In the genomic region with DNA sequence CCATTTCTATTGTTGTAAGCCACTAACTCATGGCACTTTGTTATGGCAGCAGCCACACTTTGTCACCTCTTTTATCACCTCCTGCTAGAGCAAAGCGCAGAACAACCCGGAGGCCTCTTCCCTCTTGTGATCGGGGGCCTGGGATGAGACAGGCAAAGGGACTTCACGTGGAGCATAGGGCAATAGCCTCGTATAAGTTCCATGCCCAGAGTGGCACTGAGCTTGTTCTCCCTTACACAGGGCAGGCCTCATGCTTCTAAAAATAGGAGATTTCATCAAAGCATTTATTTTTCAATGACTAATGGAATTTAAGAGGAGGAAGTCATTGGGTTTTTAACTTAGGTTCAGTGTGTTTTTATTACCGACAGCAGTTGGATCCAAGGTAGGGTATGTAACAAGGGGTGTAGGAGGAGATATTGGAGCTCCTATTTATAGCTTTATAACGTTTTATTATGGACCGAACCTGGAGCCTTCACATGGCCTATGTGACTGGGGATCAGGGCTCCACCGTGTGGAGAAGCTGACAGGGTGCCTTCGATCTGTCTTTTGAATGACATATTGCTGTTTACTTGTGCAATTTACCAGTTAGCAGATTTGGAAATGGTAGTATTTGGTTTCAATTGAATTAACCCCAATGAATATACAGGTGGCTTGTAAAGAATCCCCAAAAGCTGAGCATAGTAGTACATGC, we compare ENCODE assay signal across 21 cellular contexts.
DNase-seq lines count a peak whose midpoint lies in the region; ATAC-seq and TF ChIP-seq lines count a peak whose summit lies in the region.
"Had no signal": no experiment of that assay in that cellular context is flagged by ENCODE, and none has a peak within 500 bp of the region (broad histone marks: within the 10 kb centered on the region; RNA-seq: fewer than 3 reads in every experiment).

No MANE protein-coding gene starts in this region.

- H3K9me3 Mint-ChIP-seq in dendritic cell treated with granulocyte-macrophage colony-stimulating factor and Interleukin-4, amounts not matched to agents 40 ng/mL and 50 ng/mL, for 4 days, result no peaks in the 10 kb centered on the region
- H3K9me3 Mint-ChIP-seq: CD8-positive, alpha-beta memory T cell; neural progenitor cell; stimulated activated naive CD8-positive, alpha-beta T cell treated with anti-CD3 and anti-CD28 coated beads, Interleukin-15, Interleukin-2, amounts not matched to agents 100 ng/mL and 50 ng/mL, for 24 hours; type B pancreatic cell had no signal

- ATAC-seq in Right ventricle myocardium superior (ENCODE audit: poor library complexity) (peak; percentile 63), upper lobe of right lung (peak; percentile 11), HG03108 (IDR thresholded peaks at IDR 0.05; ENCODE audit: unreplicated experiment) (no peak)
- ATAC-seq: T-helper 17 cell had no signal

- no peak overlapping the region for H3K4me3 Mint-ChIP-seq in dendritic cell treated with granulocyte-macrophage colony-stimulating factor and Interleukin-4, amounts not matched to agents 40 ng/mL and 50 ng/mL, for 4 days
- H3K4me3 Mint-ChIP-seq: CD8-positive, alpha-beta memory T cell; neural progenitor cell; stimulated activated naive CD8-positive, alpha-beta T cell treated with anti-CD3 and anti-CD28 coated beads, Interleukin-15, Interleukin-2, amounts not matched to agents 100 ng/mL and 50 ng/mL, for 24 hours; T-helper 17 cell; type B pancreatic cell had no signal

- H3K36me3 Mint-ChIP-seq in dendritic cell treated with granulocyte-macrophage colony-stimulating factor and Interleukin-4, amounts not matched to agents 40 ng/mL and 50 ng/mL, for 4 days (ENCODE audit: low read depth), result peaks cover 65% of the 10 kb centered on the region
- H3K36me3 Mint-ChIP-seq: CD8-positive, alpha-beta memory T cell; neural progenitor cell; type B pancreatic cell had no signal

- TF ChIP-seq CTCF in right atrium auricular region (IDR thresholded peaks at IDR 0.05), result no peak
- no peak for TF ChIP-seq CTCF in upper lobe of right lung (IDR thresholded peaks at IDR 0.05)

- H3K27ac ChIP-seq in right atrium auricular region (no peak overlapping the region), upper lobe of right lung (no peak overlapping the region)
- H3K27ac ChIP-seq: brain microvascular endothelial cell, neural progenitor cell, PC-9 had no signal

- intact Hi-C loops in Right ventricle myocardium superior (cut with DNase I), result no loop called here
- intact Hi-C loops in dendritic cell treated with granulocyte-macrophage colony-stimulating factor and Interleukin-4, amounts not matched to agents 40 ng/mL and 50 ng/mL, for 4 days (cut with micrococcal nuclease), result loop anchor here (10.0 kb wide), 1 partner anchor 87 kb away; no protein-coding TSS in a partner anchor
- intact Hi-C loops in upper lobe of right lung (cut with DNase I), result no loop called here

- DNase-seq in Right ventricle myocardium superior (no peak), right atrium auricular region (ENCODE audit: low spot score) (no peak), NOMO-1 (lab: John Stamatoyannopoulos, UW; ENCODE audit: unreplicated experiment in 2 of 2) (peak; percentile 21 to 60), upper lobe of right lung (no peak), superior temporal gyrus (ENCODE audit: extremely low spot score) (no peak), NCI-H510A (lab: John Stamatoyannopoulos, UW) (no peak)
- DNase-seq: activated CD4-positive, alpha-beta T cell treated with anti-CD3 and anti-CD28 coated beads, Interleukin-2, amount 50 U/mL, for 4 hours; activated gamma-delta T cell; brain microvascular endothelial cell; CD8-positive, alpha-beta memory T cell; DND-41; HCEC 1CT; NCI-H187 treated with DMSO at 0.1 percent for 48 hours; PC-9; stimulated activated CD4-positive, alpha-beta T cell treated with anti-CD3 and anti-CD28 coated beads, Interleukin-4, amount 100 ng/mL, for 24 hours; T-helper 17 cell had no signal

- H3K27ac Mint-ChIP-seq in dendritic cell treated with granulocyte-macrophage colony-stimulating factor and Interleukin-4, amounts not matched to agents 40 ng/mL and 50 ng/mL, for 4 days, result peak overlapping the region; percentile 66
- H3K27ac Mint-ChIP-seq: CD8-positive, alpha-beta memory T cell; neural progenitor cell; stimulated activated naive CD8-positive, alpha-beta T cell treated with anti-CD3 and anti-CD28 coated beads, Interleukin-15, Interleukin-2, amounts not matched to agents 100 ng/mL and 50 ng/mL, for 24 hours; T-helper 17 cell; type B pancreatic cell had no signal

- H3K4me1 Mint-ChIP-seq in dendritic cell treated with granulocyte-macrophage colony-stimulating factor and Interleukin-4, amounts not matched to agents 40 ng/mL and 50 ng/mL, for 4 days (ENCODE audit: low read depth), result peaks cover 50% of the 10 kb centered on the region
- H3K4me1 Mint-ChIP-seq: CD8-positive, alpha-beta memory T cell had no signal

- no peaks in the 10 kb centered on the region for H3K27me3 Mint-ChIP-seq in dendritic cell treated with granulocyte-macrophage colony-stimulating factor and Interleukin-4, amounts not matched to agents 40 ng/mL and 50 ng/mL, for 4 days
- H3K27me3 Mint-ChIP-seq: stimulated activated naive CD8-positive, alpha-beta T cell treated with anti-CD3 and anti-CD28 coated beads, Interleukin-15, Interleukin-2, amounts not matched to agents 100 ng/mL and 50 ng/mL, for 24 hours had no signal

- no peaks in the 10 kb centered on the region for H3K27me3 ChIP-seq in right atrium auricular region
- no peaks in the 10 kb centered on the region for H3K27me3 ChIP-seq in upper lobe of right lung
- H3K27me3 ChIP-seq: brain microvascular endothelial cell, neural progenitor cell had no signal

- H3K9me3 ChIP-seq in right atrium auricular region (no peaks in the 10 kb centered on the region), upper lobe of right lung (no peaks in the 10 kb centered on the region)

- H3K4me1 ChIP-seq in right atrium auricular region (peaks cover 0 to 8% of the 10 kb centered on the region in 2 donors), upper lobe of right lung (no peaks in the 10 kb centered on the region)
- H3K4me1 ChIP-seq: neural progenitor cell had no signal

- no peaks in the 10 kb centered on the region for H3K36me3 ChIP-seq in right atrium auricular region
- no peaks in the 10 kb centered on the region for H3K36me3 ChIP-seq in upper lobe of right lung
- H3K36me3 ChIP-seq: brain microvascular endothelial cell, neural progenitor cell had no signal

- no peak overlapping the region for H3K4me3 ChIP-seq in right atrium auricular region
- no peak overlapping the region for H3K4me3 ChIP-seq in upper lobe of right lung
- H3K4me3 ChIP-seq: neural progenitor cell, PC-9 had no signal

Comparison
In these comparisons a context has a peak if more than half of its experiments do, and no peak if none do; other contexts are left out.
1. DNase-seq: peak in NOMO-1 (2 of 2); none in Right ventricle myocardium superior (single experiment), right atrium auricular region (single experiment), upper lobe of right lung (single experiment), superior temporal gyrus (single experiment) and NCI-H510A (single experiment).